Comparison of ENCODE assay signal across 7 cellular contexts in genomic region chr7:70497793-70498192, GRCh38.
"Had no signal": no experiment of that assay in that cellular context is flagged by ENCODE, and none has a peak within 500 bp of the region (broad histone marks: within the 10 kb centered on the region; RNA-seq: fewer than 3 reads in every experiment).

No MANE protein-coding gene starts in this region.

- H3K4me3 ChIP-seq: GM23338, K562 had no signal

- FAIRE-seq: H1, H54, K562 had no signal

- DNase-seq: H9, HCEC 1CT, IMR-90 had no signal

- ATAC-seq: GM23338, K562 had no signal
